22 cellular contexts compared by ENCODE assay signal in genomic region chr7:33998487-33998886, GRCh38.
A peak's percentile ranks its signal among the peaks of the same experiment; 100 is the strongest.
DNase-seq lines count a peak whose midpoint lies in the region; ATAC-seq and TF ChIP-seq lines count a peak whose summit lies in the region.
"Had no signal": no experiment of that assay in that cellular context is flagged by ENCODE, and none has a peak within 500 bp of the region (broad histone marks: within the 10 kb centered on the region; RNA-seq: fewer than 3 reads in every experiment).

No MANE protein-coding gene starts in this region.

- H3K4me3 ChIP-seq in esophagus muscularis mucosa = no peak overlapping the region
- H3K4me3 ChIP-seq: GM12878, heart left ventricle, lung, SK-N-MC had no signal

- no peaks in the 10 kb centered on the region for H3K36me3 Mint-ChIP-seq in WTC11
- H3K36me3 Mint-ChIP-seq: activated naive CD8-positive, alpha-beta T cell; CD4-positive, alpha-beta memory T cell had no signal

- ATAC-seq in WTC11 (peak; percentile 43), GM21390 (IDR thresholded peaks at IDR 0.05; ENCODE audit: unreplicated experiment) (no peak), GM21526 (IDR thresholded peaks at IDR 0.05; ENCODE audit: low FRiP score, unreplicated experiment) (no peak)
- ATAC-seq: activated T-cell treated with anti-CD3 and anti-CD28 coated beads, Interleukin-2, amount 50 U/mL, for 72 hours; GM12878; naive thymus-derived CD4-positive, alpha-beta T cell had no signal

- POLR2A ChIA-PET in WTC11 (lab: Charles Lee) = no interaction called here

- H3K4me1 Mint-ChIP-seq in WTC11 = peaks cover 20% of the 10 kb centered on the region

- CTCF ChIA-PET in WTC11 (lab: Charles Lee) = interaction anchor here (0.5 to 1.2 kb wide), 3 partner anchors 61 to 89 kb away, joined by 3 to 4 read pairs (median 3); no protein-coding TSS in a partner anchor

- H3K4me3 Mint-ChIP-seq in WTC11 = no peak overlapping the region
- H3K4me3 Mint-ChIP-seq: activated naive CD8-positive, alpha-beta T cell; activated T-cell treated with anti-CD3 and anti-CD28 coated beads, Interleukin-2, amount 50 U/mL, for 72 hours had no signal

- WGBS in esophagus muscularis mucosa = 72% methylated on average over 6 of the region's 6 CpGs

- intact Hi-C loops in esophagus muscularis mucosa (cut with DNase I) = no loop called here

- DNase-seq in WTC11 (ENCODE audit: low spot score) = no peak
- peak; percentile 18 for DNase-seq in myocyte (ENCODE audit: low read depth)
- DNase-seq in smooth muscle cell of the brain vasculature (ENCODE audit: low read depth, low spot score) = peak; percentile 68
- no peak for DNase-seq in esophagus muscularis mucosa (ENCODE audit: extremely low spot score)
- DNase-seq in LoVo (ENCODE audit: low spot score) = no peak
- DNase-seq: activated T-cell treated with anti-CD3 and anti-CD28 coated beads, Interleukin-2, amount 50 U/mL, for 72 hours; CD4-positive, alpha-beta memory T cell; DMS53; KBM-7; naive thymus-derived CD4-positive, alpha-beta T cell; NCI-H2081; NCI-H510A; NK-92 treated with Interleukin-12 subunit alpha and Interleukin-12 subunit beta, amount 100 ng/mL, for 24 hours; posterior cingulate gyrus had no signal

- H3K9me3 ChIP-seq in esophagus muscularis mucosa = no peaks in the 10 kb centered on the region

- no peaks in the 10 kb centered on the region for H3K4me1 ChIP-seq in esophagus muscularis mucosa
- H3K4me1 ChIP-seq: heart left ventricle had no signal

- H3K36me3 ChIP-seq in esophagus muscularis mucosa = no peaks in the 10 kb centered on the region
- H3K36me3 ChIP-seq: heart left ventricle had no signal

- TF ChIP-seq EP300 in esophagus muscularis mucosa (IDR thresholded peaks at IDR 0.05) = no peak

- no peaks in the 10 kb centered on the region for H3K27me3 Mint-ChIP-seq in WTC11 (ENCODE audit: low read depth)
- H3K27me3 Mint-ChIP-seq: activated naive CD8-positive, alpha-beta T cell; CD4-positive, alpha-beta memory T cell; naive thymus-derived CD4-positive, alpha-beta T cell had no signal

- no peak overlapping the region for H3K27ac Mint-ChIP-seq in WTC11
- H3K27ac Mint-ChIP-seq: activated naive CD8-positive, alpha-beta T cell; activated T-cell treated with anti-CD3 and anti-CD28 coated beads, Interleukin-2, amount 50 U/mL, for 72 hours; CD4-positive, alpha-beta memory T cell; naive thymus-derived CD4-positive, alpha-beta T cell had no signal

- peak overlapping the region; percentile 10 for H3K27ac ChIP-seq in cingulate gyrus (ENCODE audit: low read depth, low read length)
- H3K27ac ChIP-seq in esophagus muscularis mucosa (replicated peaks in 1 of 4) = no peak overlapping the region
- H3K27ac ChIP-seq: heart left ventricle, SK-N-MC had no signal

- TF ChIP-seq CTCF in WTC11 (IDR thresholded peaks at IDR 0.05) = no peak
- TF ChIP-seq CTCF in esophagus muscularis mucosa (IDR thresholded peaks at IDR 0.05) = no peak

- H3K9me3 Mint-ChIP-seq in WTC11 = peaks cover 10% of the 10 kb centered on the region

- no peaks in the 10 kb centered on the region for H3K27me3 ChIP-seq in esophagus muscularis mucosa
- H3K27me3 ChIP-seq: heart left ventricle had no signal

- TF ChIP-seq POLR2A in esophagus muscularis mucosa (IDR thresholded peaks at IDR 0.05; ENCODE audit: low read depth) = no peak

TF ChIP-seq in WTC11, 78 proteins besides CTCF, POLR2A, EP300 and RAD21:
- TF ChIP-seq ZNF512 (CRISPR knock-in tag; IDR thresholded peaks at IDR 0.05; ENCODE audit: borderline replicate concordance) (no peak), ZBTB21 (CRISPR knock-in tag; IDR thresholded peaks at IDR 0.05; ENCODE audit: borderline replicate concordance) (no peak)

Comparison
In these comparisons a context has a peak if more than half of its experiments do, and no peak if none do; other contexts are left out.
1. DNase-seq: peak in myocyte (single experiment) and smooth muscle cell of the brain vasculature (single experiment); none in WTC11 (single experiment), esophagus muscularis mucosa (single experiment) and LoVo (single experiment).